In genomic region chr11:93330446-93330984, GRCh38 we compare ENCODE assay signal across 10 cellular contexts. TPM values are rescaled to one million over a fixed set of nuclear protein-coding genes. Genes with fewer than 3 reads are reported as not detected.
DNase-seq lines count a peak whose midpoint lies in the region; ATAC-seq and TF ChIP-seq lines count a peak whose summit lies in the region.
"Had no signal": no experiment of that assay in that cellular context is flagged by ENCODE, and none has a peak within 500 bp of the region (broad histone marks: within the 10 kb centered on the region; RNA-seq: fewer than 3 reads in every experiment).

TSS of gene DEUP1 (plus strand) at chr11:93330742. CDS start at chr11:93332260, 1,518 bp downstream.

- no peaks in the 10 kb centered on the region for H3K4me1 ChIP-seq in hepatocyte (ENCODE audit: insufficient read depth)
- no peaks in the 10 kb centered on the region for H3K4me1 ChIP-seq in skeletal muscle satellite cell (ENCODE audit: control insufficient read depth, insufficient read depth, low read length)

- peaks cover 4% of the 10 kb centered on the region for H3K9me3 Mint-ChIP-seq in activated naive CD8-positive, alpha-beta T cell treated with anti-CD3 and anti-CD28 coated beads for 36 hours

- H3K4me1 Mint-ChIP-seq in activated naive CD8-positive, alpha-beta T cell treated with anti-CD3 and anti-CD28 coated beads for 36 hours = peaks cover 4% of the 10 kb centered on the region

- H3K27me3 Mint-ChIP-seq in activated naive CD8-positive, alpha-beta T cell treated with anti-CD3 and anti-CD28 coated beads for 36 hours = peaks cover 53% of the 10 kb centered on the region

- peak within 1 kb of the TSS; percentile 50 for H3K4me3 ChIP-seq in hepatocyte
- peak within 1 kb of the TSS; percentile 62 for H3K4me3 ChIP-seq in skeletal muscle satellite cell (ENCODE audit: low read length)

- no peak within 1 kb of the TSS for H3K9ac ChIP-seq in skeletal muscle satellite cell (ENCODE audit: low read depth, low read length)

- no peaks in the 10 kb centered on the region for H3K36me3 Mint-ChIP-seq in activated naive CD8-positive, alpha-beta T cell treated with anti-CD3 and anti-CD28 coated beads for 36 hours

- H3K27ac ChIP-seq in hepatocyte = no peak within 1 kb of the TSS

- ATAC-seq in GM18867 (IDR thresholded peaks at IDR 0.05; ENCODE audit: unreplicated experiment) = no peak
- no peak for ATAC-seq in GM18861 (IDR thresholded peaks at IDR 0.05; ENCODE audit: unreplicated experiment)
- ATAC-seq in GM19035 (IDR thresholded peaks at IDR 0.05; ENCODE audit: unreplicated experiment) = no peak

- H3K36me3 ChIP-seq in hepatocyte (replicated peaks; ENCODE audit: insufficient read depth, low read depth) = no peaks in the 10 kb centered on the region
- H3K36me3 ChIP-seq in skeletal muscle satellite cell (ENCODE audit: insufficient read depth, low read length) = no peaks in the 10 kb centered on the region

- H3K4me3 Mint-ChIP-seq in activated naive CD8-positive, alpha-beta T cell treated with anti-CD3 and anti-CD28 coated beads for 36 hours = peak within 1 kb of the TSS; percentile 34

- H3K4me2 ChIP-seq in hepatocyte (peak within 1 kb of the TSS; percentile 88), skeletal muscle satellite cell (ENCODE audit: low read length) (peak within 1 kb of the TSS; percentile 67)

- no peaks in the 10 kb centered on the region for H3K79me2 ChIP-seq in hepatocyte

- H2AFZ ChIP-seq in hepatocyte = peak within 1 kb of the TSS; percentile 78

- DNase-seq in GM10266 (ENCODE audit: extremely low spot score) = peak; percentile 62
- peak; percentile 30 for DNase-seq in NCI-H1105 (lab: John Stamatoyannopoulos, UW)
- DNase-seq in activated naive CD8-positive, alpha-beta T cell treated with anti-CD3 and anti-CD28 coated beads for 36 hours = peak; percentile 28
- DNase-seq in hepatocyte (ENCODE audit: low spot score) = peak; percentile 85

- peaks cover 5% of the 10 kb centered on the region for H3K27me3 ChIP-seq in hepatocyte
- peaks cover 30% of the 10 kb centered on the region for H3K27me3 ChIP-seq in skeletal muscle satellite cell (ENCODE audit: control insufficient read depth, insufficient read depth, low read length)

- no peak within 1 kb of the TSS for H3K27ac Mint-ChIP-seq in activated naive CD8-positive, alpha-beta T cell treated with anti-CD3 and anti-CD28 coated beads for 36 hours

- H3K9me3 ChIP-seq in hepatocyte (ENCODE audit: low read depth) (no peaks in the 10 kb centered on the region), skeletal muscle satellite cell (replicated peaks; ENCODE audit: low read length) (no peaks in the 10 kb centered on the region)

- TF ChIP-seq CTCF in GM10266 (IDR thresholded peaks at IDR 0.05; ENCODE audit: control insufficient read depth, insufficient read depth, low read depth, missing control alignments) (no peak), hepatocyte (IDR thresholded peaks at IDR 0.05; ENCODE audit: poor library complexity) (no peak)

- 11% methylated on average over 45 of the region's 73 CpGs for WGBS in hepatocyte (ENCODE audit: low lambda C conversion rate, missing lambda C conversion rate)

- no peaks in the 10 kb centered on the region for H3K9me2 ChIP-seq in hepatocyte (replicated peaks; ENCODE audit: insufficient read depth)

- no peaks in the 10 kb centered on the region for H4K20me1 ChIP-seq in hepatocyte (ENCODE audit: insufficient read depth, poor library complexity, severe bottlenecking)

RNA-seq across cellular contexts. Expression of gene DEUP1, which starts in this region (rescaled TPM):
- total RNA-seq in activated naive CD8-positive, alpha-beta T cell treated with anti-CD3 and anti-CD28 coated beads for 36 hours = not detected
- total RNA-seq in hepatocyte = 0.40 and 0.47 TPM in 2 replicates
- polyA plus RNA-seq in hepatocyte = 0.28 TPM in 1 of 2 replicates, not detected in the other
- total RNA-seq in skeletal muscle satellite cell (2012; rRNA removed) = not detected in 2 replicates
- total RNA-seq: dermis microvascular lymphatic vessel endothelial cell, HT1080 had no signal

Comparison
In these comparisons a context has a peak if more than half of its experiments do, and no peak if none do; other contexts are left out.
1. Peak in DNase-seq in activated naive CD8-positive, alpha-beta T cell treated with anti-CD3 and anti-CD28 coated beads for 36 hours; RNA of the gene not detected or under 1 TPM.
2. Peak in DNase-seq, H3K4me3 ChIP-seq and H3K4me2 ChIP-seq in hepatocyte; RNA of the gene not detected or under 1 TPM.
3. DNase-seq: peak in every context shown above with its lines; median percentile 85 in hepatocyte; 62 in GM10266; 30 in NCI-H1105; 28 in activated naive CD8-positive, alpha-beta T cell treated with anti-CD3 and anti-CD28 coated beads for 36 hours.